ENCODE assay signal across 12 cellular contexts in genomic region chr2:121944072-121944829, GRCh38.
DNase-seq lines count a peak whose midpoint lies in the region; ATAC-seq and TF ChIP-seq lines count a peak whose summit lies in the region.
"Had no signal": no experiment of that assay in that cellular context is flagged by ENCODE, and none has a peak within 500 bp of the region (broad histone marks: within the 10 kb centered on the region; RNA-seq: fewer than 3 reads in every experiment).

No MANE protein-coding gene starts in this region.

- H3K4me1 ChIP-seq in prostate gland (replicated peaks) (no peaks in the 10 kb centered on the region), right lobe of liver (no peaks in the 10 kb centered on the region)
- H3K4me1 ChIP-seq: body of pancreas, transverse colon had no signal

- DNase-seq in AG09309 (ENCODE audit: low read depth) (peak; percentile 83), Kasumi-1 (lab: John Stamatoyannopoulos, UW) (peak; percentile 79 to 85), brain microvascular endothelial cell (peak; percentile 72), kidney tubule cell (ENCODE audit: low spot score) (peak; percentile 81), prostate gland (ENCODE audit: low spot score) (no peak), iPS-NIHi7 (ENCODE audit: extremely low spot score) (no peak), SHP77 treated with DMSO at 0.1 percent for 48 hours (lab: John Stamatoyannopoulos, UW) (no peak), right lobe of liver (no peak)
- DNase-seq: activated CD4-positive, alpha-beta T cell treated with anti-CD3 and anti-CD28 coated beads, Interleukin-2, amount 10 ng/mL, durations not matched to agents 24 days and 14 days; Calu3; transverse colon had no signal

- in situ Hi-C loops in brain microvascular endothelial cell (cut with HindIII; ENCODE audit: low pct_ligation_motif_present, low sequenced_read_pairs), result no loop called here

- no peak for ATAC-seq in right lobe of liver
- ATAC-seq: body of pancreas had no signal

- H3K27me3 ChIP-seq in brain microvascular endothelial cell (replicated peaks) (no peaks in the 10 kb centered on the region), prostate gland (replicated peaks; ENCODE audit: insufficient read depth) (peaks cover 2% of the 10 kb centered on the region), right lobe of liver (no peaks in the 10 kb centered on the region)
- H3K27me3 ChIP-seq: body of pancreas, transverse colon had no signal

- intact Hi-C loops in prostate gland (cut with DNase I) (no loop called here), right lobe of liver (cut with DNase I) (no loop called here)

- no peak for TF ChIP-seq CTCF in AG09309 (IDR thresholded peaks at IDR 0.05; ENCODE audit: control insufficient read depth, insufficient read depth, low read depth, low read length, missing control alignments)
- TF ChIP-seq CTCF in brain microvascular endothelial cell (IDR thresholded peaks at IDR 0.05; ENCODE audit: low read depth, low read length, missing control alignments), result no peak
- TF ChIP-seq CTCF in prostate gland (IDR thresholded peaks at IDR 0.05), result no peak
- TF ChIP-seq CTCF in right lobe of liver (IDR thresholded peaks at IDR 0.05), result no peak

- H3K4me3 ChIP-seq in AG09309 (ENCODE audit: control insufficient read depth, low read depth, low read length), result no peak overlapping the region
- no peak overlapping the region for H3K4me3 ChIP-seq in brain microvascular endothelial cell (ENCODE audit: low read depth, low read length)
- H3K4me3 ChIP-seq in prostate gland, result no peak overlapping the region
- no peak overlapping the region for H3K4me3 ChIP-seq in right lobe of liver
- H3K4me3 ChIP-seq: body of pancreas, transverse colon had no signal

- H3K9me3 ChIP-seq in prostate gland, result no peaks in the 10 kb centered on the region
- no peaks in the 10 kb centered on the region for H3K9me3 ChIP-seq in right lobe of liver
- H3K9me3 ChIP-seq: body of pancreas, transverse colon had no signal

- 15% methylated on average over 7 of the region's 7 CpGs for WGBS in prostate gland
- WGBS in right lobe of liver (ENCODE audit: insufficient coverage, low coverage, low lambda C conversion rate, missing lambda C conversion rate), result 40% methylated on average over 6 of the region's 7 CpGs

- peak overlapping the region; percentile 45 for H3K27ac ChIP-seq in brain microvascular endothelial cell
- H3K27ac ChIP-seq in prostate gland, result no peak overlapping the region
- H3K27ac ChIP-seq in right lobe of liver, result no peak overlapping the region
- H3K27ac ChIP-seq: body of pancreas, transverse colon had no signal

- H3K36me3 ChIP-seq in brain microvascular endothelial cell (replicated peaks), result no peaks in the 10 kb centered on the region
- H3K36me3 ChIP-seq in prostate gland, result no peaks in the 10 kb centered on the region
- H3K36me3 ChIP-seq in right lobe of liver, result no peaks in the 10 kb centered on the region
- H3K36me3 ChIP-seq: transverse colon had no signal

- no peak for TF ChIP-seq POLR2A in prostate gland (IDR thresholded peaks at IDR 0.05)
- TF ChIP-seq POLR2A in right lobe of liver (IDR thresholded peaks at IDR 0.05), result no peak

Comparison
In these comparisons a context has a peak if more than half of its experiments do, and no peak if none do; other contexts are left out.
1. DNase-seq: peak in AG09309 (single experiment), Kasumi-1 (2 of 2), brain microvascular endothelial cell (single experiment) and kidney tubule cell (single experiment); none in prostate gland (single experiment), iPS-NIHi7 (single experiment), SHP77 treated with DMSO at 0.1 percent for 48 hours (single experiment) and right lobe of liver (0 of 3).